ENCODE assay signal across 13 cellular contexts in the genomic region with DNA sequence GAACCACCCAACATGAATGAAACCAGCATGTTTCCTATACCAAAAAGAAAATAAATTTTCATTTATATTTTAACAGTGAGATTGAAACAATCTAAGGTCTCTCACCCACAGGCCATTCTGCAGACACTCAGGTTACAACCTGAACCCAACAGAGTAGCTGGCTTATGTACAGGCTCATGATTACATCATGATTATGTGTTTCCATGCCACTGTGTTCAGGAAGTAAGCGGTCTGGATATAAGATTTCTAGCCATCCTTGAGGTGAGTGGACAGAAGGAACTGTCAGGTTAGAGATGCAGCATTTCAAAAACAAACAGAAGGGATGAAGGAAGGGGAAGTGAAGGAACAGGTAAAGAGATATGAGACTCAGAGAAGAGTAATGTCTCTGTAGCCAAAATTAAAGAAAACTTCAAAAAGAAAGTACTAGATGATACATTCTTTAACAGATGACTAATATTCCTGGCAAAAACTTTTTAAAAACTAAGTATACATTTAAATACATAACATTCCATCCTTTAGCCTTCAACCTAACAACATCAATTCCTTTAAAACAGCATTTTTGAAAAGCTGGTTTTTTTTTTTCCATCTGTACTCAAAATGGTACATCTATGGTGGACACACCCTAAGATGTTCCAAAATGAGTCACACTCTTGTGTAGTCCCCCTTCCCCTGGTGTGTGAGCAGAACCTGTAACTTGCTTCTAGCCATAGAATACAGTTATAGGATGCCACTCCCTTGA.
DNase-seq lines count a peak whose midpoint lies in the region; ATAC-seq, FAIRE-seq and TF ChIP-seq lines count a peak whose summit lies in the region.
"Had no signal": no experiment of that assay in that cellular context is flagged by ENCODE, and none has a peak within 500 bp of the region (broad histone marks: within the 10 kb centered on the region; RNA-seq: fewer than 3 reads in every experiment).

No MANE protein-coding gene starts in this region.

- H3K36me3 ChIP-seq in SJSA1, result 0 out of 2 replicates have a peak, but pooled peaks cover under 1% of the 10 kb centered on the region
- no peaks in the 10 kb centered on the region for H3K36me3 ChIP-seq in esophagus muscularis mucosa
- H3K36me3 ChIP-seq: stomach had no signal

- H3K9me3 ChIP-seq in SJSA1 (replicated peaks) (0 out of 2 replicates have a peak, but pooled peaks cover 3% of the 10 kb centered on the region), esophagus muscularis mucosa (no peaks in the 10 kb centered on the region)

- H3K27ac ChIP-seq in SJSA1, result peak overlapping the region; percentile 84
- H3K27ac ChIP-seq in esophagus muscularis mucosa (replicated peaks in 1 of 4), result peak overlapping the region; percentile 11 to 42 (median 18)

- TF ChIP-seq POLR2A in H54 (IDR thresholded peaks at IDR 0.05; ENCODE audit: low read depth, low read length) (no peak), esophagus muscularis mucosa (IDR thresholded peaks at IDR 0.05; ENCODE audit: low read depth) (no peak)

- no peak overlapping the region for H3K4me3 ChIP-seq in SJSA1
- no peak overlapping the region for H3K4me3 ChIP-seq in esophagus muscularis mucosa
- no peak overlapping the region for H3K4me3 ChIP-seq in skeletal muscle cell (ENCODE audit: low read depth, low read length)
- H3K4me3 ChIP-seq: stomach had no signal

- POLR2A ChIA-PET in HEK293T (lab: Yijun Ruan, JAX), result no interaction called here

- CTCF ChIA-PET in HEK293T (lab: Yijun Ruan, JAX), result no interaction called here

- H3K27me3 ChIP-seq in SJSA1 (replicated peaks) (no peaks in the 10 kb centered on the region), esophagus muscularis mucosa (no peaks in the 10 kb centered on the region)
- H3K27me3 ChIP-seq: stomach had no signal

- intact Hi-C loops in esophagus muscularis mucosa (cut with DNase I), result no loop called here

- TF ChIP-seq EP300 in esophagus muscularis mucosa (IDR thresholded peaks at IDR 0.05), result no peak

- peak; percentile 14 for DNase-seq in H54 (ENCODE audit: insufficient read length, low spot score)
- DNase-seq in SJSA1 (ENCODE audit: low read depth in 1 of 2, low spot score in 2 of 2), result peak; percentile 49 to 77
- DNase-seq in esophagus muscularis mucosa (ENCODE audit: extremely low spot score), result peak; percentile 14
- DNase-seq in skeletal muscle cell (ENCODE audit: low read depth), result peak; percentile 79
- no peak for DNase-seq in NCI-H510A treated with DMSO at 0.1 percent for 48 hours (lab: John Stamatoyannopoulos, UW)
- no peak for DNase-seq in HEK293T (ENCODE audit: extremely low spot score)
- no peak for DNase-seq in SIG-M5 treated with dmso at 0.1 percent for 504 hours (lab: John Stamatoyannopoulos, UW; ENCODE audit: unreplicated experiment)
- DNase-seq: CD8-positive, alpha-beta T cell; mesendoderm; NCI-H1048; NCI-H510A; stomach had no signal

- H3K4me1 ChIP-seq in SJSA1 (replicated peaks) (peaks cover 51% of the 10 kb centered on the region), esophagus muscularis mucosa (peaks cover 0 to 25% (median 0%) of the 10 kb centered on the region in 4 donors)

- no peak for TF ChIP-seq CTCF in esophagus muscularis mucosa (IDR thresholded peaks at IDR 0.05)

- no peak for ATAC-seq in GM18909 (IDR thresholded peaks at IDR 0.05; ENCODE audit: poor library complexity, unreplicated experiment)
- ATAC-seq: CD8-positive, alpha-beta T cell had no signal

- FAIRE-seq in H54 (lab: Jason Lieb, UNC), result peak; percentile 6

- WGBS in esophagus muscularis mucosa, result 94% methylated on average over 1 of the region's 1 CpG

TF ChIP-seq in HEK293T, 16 proteins besides CTCF, POLR2A, EP300 and RAD21:
- TF ChIP-seq TARDBP (IDR thresholded peaks at IDR 0.05), result no peak
- no peak for TF ChIP-seq NFRKB (IDR thresholded peaks at IDR 0.05)
- TF ChIP-seq CTBP1 (IDR thresholded peaks at IDR 0.05; ENCODE audit: borderline replicate concordance), result no peak
- TF ChIP-seq BHLHE40 (IDR thresholded peaks at IDR 0.05; ENCODE audit: borderline replicate concordance), result no peak
- TF ChIP-seq FOXM1 (IDR thresholded peaks at IDR 0.05; ENCODE audit: borderline replicate concordance), result no peak
- no peak for TF ChIP-seq LEF1 (IDR thresholded peaks at IDR 0.05; ENCODE audit: borderline replicate concordance)
- no peak for TF ChIP-seq SP1 (IDR thresholded peaks at IDR 0.05)
- TF ChIP-seq L3MBTL2 (conservative IDR thresholded peaks at IDR 0.05), result no peak
- TF ChIP-seq HDGF (IDR thresholded peaks at IDR 0.05; ENCODE audit: borderline replicate concordance), result no peak
- no peak for TF ChIP-seq ELF4 (IDR thresholded peaks at IDR 0.05)

Comparison
In these comparisons a context has a peak if more than half of its experiments do, and no peak if none do; other contexts are left out.
1. DNase-seq: peak in H54 (single experiment), SJSA1 (2 of 2), esophagus muscularis mucosa (single experiment) and skeletal muscle cell (single experiment); none in NCI-H510A treated with DMSO at 0.1 percent for 48 hours (single experiment), HEK293T (single experiment) and SIG-M5 treated with dmso at 0.1 percent for 504 hours (single experiment).